In the genomic region with DNA sequence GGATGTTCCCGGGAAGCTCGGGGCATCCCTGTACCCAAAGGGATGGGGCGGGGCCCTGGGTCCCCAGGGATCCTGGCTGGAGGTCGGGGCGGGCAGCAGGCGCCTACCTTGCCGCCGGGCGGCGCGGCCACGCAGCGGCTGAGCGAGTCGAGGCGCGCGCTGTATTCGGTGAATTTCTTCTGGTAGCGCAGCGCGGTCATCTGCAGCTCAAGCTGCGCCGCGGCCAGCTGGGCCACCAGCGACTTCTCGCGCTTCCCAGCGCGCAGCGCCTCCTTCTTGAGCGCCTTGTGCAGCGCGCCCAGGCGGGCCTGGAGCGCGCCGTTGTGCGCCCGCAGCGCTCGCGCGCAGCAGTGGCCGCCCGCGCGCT, we compare ENCODE assay signal across 8 cellular contexts. TPM values are rescaled to one million over a fixed set of nuclear protein-coding genes. Genes with fewer than 3 reads are reported as not detected.
DNase-seq lines count a peak whose midpoint lies in the region; ATAC-seq and TF ChIP-seq lines count a peak whose summit lies in the region.

No MANE protein-coding gene starts in this region.

- H3K36me3 ChIP-seq in mucosa of stomach (ENCODE audit: control insufficient read depth, insufficient read depth, low read length) (no peaks in the 10 kb centered on the region), HAP-1 (replicated peaks) (no peaks in the 10 kb centered on the region), Karpas-422 (ENCODE audit: insufficient read depth, low read length) (no peaks in the 10 kb centered on the region)

- H3K4me1 ChIP-seq in mucosa of stomach (ENCODE audit: control insufficient read depth, insufficient read depth, low read length): no peaks in the 10 kb centered on the region
- peaks cover 8% of the 10 kb centered on the region for H3K4me1 ChIP-seq in HAP-1
- H3K4me1 ChIP-seq in Karpas-422 (ENCODE audit: low read length): no peaks in the 10 kb centered on the region

- no peak for DNase-seq in AG04449 (ENCODE audit: low read depth, low spot score)
- peak; percentile 76 for DNase-seq in NCI-H146 (lab: John Stamatoyannopoulos, UW)
- peak; percentile 51 for DNase-seq in endothelial cell (ENCODE audit: low spot score)
- DNase-seq in HAP-1 (ENCODE audit: low spot score in 2 of 2): no peak
- DNase-seq in Karpas-422: no peak

- ATAC-seq in HG02623 (IDR thresholded peaks at IDR 0.05; ENCODE audit: unreplicated experiment) (no peak), GM19463 (IDR thresholded peaks at IDR 0.05; ENCODE audit: unreplicated experiment) (no peak)

- H3K4me3 ChIP-seq in AG04449 (ENCODE audit: low read depth, low read length): peak overlapping the region; percentile 80
- peak overlapping the region; percentile 38 for H3K4me3 ChIP-seq in mucosa of stomach (ENCODE audit: low read length)
- no peak overlapping the region for H3K4me3 ChIP-seq in HAP-1
- H3K4me3 ChIP-seq in Karpas-422 (ENCODE audit: low read length): no peak overlapping the region

- peak overlapping the region; percentile 64 for H3K9ac ChIP-seq in mucosa of stomach (ENCODE audit: low read length)
- no peak overlapping the region for H3K9ac ChIP-seq in Karpas-422 (ENCODE audit: low read length)

- no peaks in the 10 kb centered on the region for H3K9me3 Mint-ChIP-seq in endothelial cell (ENCODE audit: unreplicated experiment)

- peak overlapping the region; percentile 69 for H3K4me3 Mint-ChIP-seq in endothelial cell (ENCODE audit: unreplicated experiment)

- no peaks in the 10 kb centered on the region for H4K20me1 ChIP-seq in Karpas-422 (ENCODE audit: insufficient read depth, low read depth, low read length)

- TF ChIP-seq CTCF in AG04449 (IDR thresholded peaks at IDR 0.05; ENCODE audit: insufficient read depth, low read length, missing control alignments) (peak; percentile 27), endothelial cell (IDR thresholded peaks at IDR 0.05; ENCODE audit: unreplicated experiment) (no peak)

- POLR2A ChIA-PET in AG04449 (lab: Yijun Ruan, JAX): interaction anchor here (0.7 to 3.4 kb wide), 15 partner anchors 9 to 162 kb away, joined by 3 to 16 read pairs (median 4); no protein-coding TSS in a partner anchor

- CTCF ChIA-PET in AG04449 (lab: Yijun Ruan, JAX): interaction anchor here (0.9 to 5.6 kb wide), 19 partner anchors 8 to 224 kb away, joined by 3 to 32 read pairs (median 4); no protein-coding TSS in a partner anchor

- H3K79me2 ChIP-seq in Karpas-422 (ENCODE audit: low read length): no peaks in the 10 kb centered on the region

- H3K27ac Mint-ChIP-seq in endothelial cell (ENCODE audit: unreplicated experiment): no peak overlapping the region

- peaks cover 11% of the 10 kb centered on the region for H3K27me3 Mint-ChIP-seq in endothelial cell (ENCODE audit: unreplicated experiment)

- H3K9me3 ChIP-seq in mucosa of stomach (ENCODE audit: control insufficient read depth, low read length) (no peaks in the 10 kb centered on the region), HAP-1 (0 out of 2 replicates have a peak, but pooled peaks cover 3% of the 10 kb centered on the region), Karpas-422 (ENCODE audit: low read length) (no peaks in the 10 kb centered on the region)

- H3K9me2 ChIP-seq in Karpas-422 (replicated peaks; ENCODE audit: insufficient read depth, low read length): no peaks in the 10 kb centered on the region

- in situ Hi-C loops in HAP-1 (cut with MboI; ENCODE audit: low sequenced_read_pairs): no loop called here

- H3K27me3 ChIP-seq in mucosa of stomach (ENCODE audit: control insufficient read depth, insufficient read depth, low read length) (peaks cover 17% of the 10 kb centered on the region), HAP-1 (ENCODE audit: low read depth) (no peaks in the 10 kb centered on the region), Karpas-422 (ENCODE audit: low read length) (no peaks in the 10 kb centered on the region)

- H3K4me1 Mint-ChIP-seq in endothelial cell (ENCODE audit: unreplicated experiment): peaks cover 10% of the 10 kb centered on the region

- no peaks in the 10 kb centered on the region for H3K36me3 Mint-ChIP-seq in endothelial cell (ENCODE audit: low read depth, unreplicated experiment)

- H2AFZ ChIP-seq in Karpas-422 (ENCODE audit: low read length): no peak overlapping the region

- no peak overlapping the region for H3K27ac ChIP-seq in Karpas-422 (ENCODE audit: low read length)

- no peak overlapping the region for H3K4me2 ChIP-seq in Karpas-422 (ENCODE audit: low read depth, low read length, poor library complexity, severe bottlenecking)

RNA-seq across cellular contexts. Expression of a gene that starts 0.8 kb away (rescaled TPM):
- 1.3 TPM for total RNA-seq in endothelial cell (ENCODE audit: unreplicated experiment)
- 17.5 and 22.4 TPM in 2 replicates for total RNA-seq in Karpas-422 (2014; rRNA removed; shearing (Covaris generic); ENCODE audit: low replicate concordance)

Comparison
In these comparisons a context has a peak if more than half of its experiments do, and no peak if none do; other contexts are left out.
1. DNase-seq: peak in NCI-H146 (single experiment) and endothelial cell (single experiment); none in AG04449 (single experiment), HAP-1 (0 of 2) and Karpas-422 (single experiment).
2. H3K4me3 ChIP-seq: peak in AG04449 (single experiment) and mucosa of stomach (single experiment); none in HAP-1 (single experiment) and Karpas-422 (single experiment).